In the genomic region with DNA sequence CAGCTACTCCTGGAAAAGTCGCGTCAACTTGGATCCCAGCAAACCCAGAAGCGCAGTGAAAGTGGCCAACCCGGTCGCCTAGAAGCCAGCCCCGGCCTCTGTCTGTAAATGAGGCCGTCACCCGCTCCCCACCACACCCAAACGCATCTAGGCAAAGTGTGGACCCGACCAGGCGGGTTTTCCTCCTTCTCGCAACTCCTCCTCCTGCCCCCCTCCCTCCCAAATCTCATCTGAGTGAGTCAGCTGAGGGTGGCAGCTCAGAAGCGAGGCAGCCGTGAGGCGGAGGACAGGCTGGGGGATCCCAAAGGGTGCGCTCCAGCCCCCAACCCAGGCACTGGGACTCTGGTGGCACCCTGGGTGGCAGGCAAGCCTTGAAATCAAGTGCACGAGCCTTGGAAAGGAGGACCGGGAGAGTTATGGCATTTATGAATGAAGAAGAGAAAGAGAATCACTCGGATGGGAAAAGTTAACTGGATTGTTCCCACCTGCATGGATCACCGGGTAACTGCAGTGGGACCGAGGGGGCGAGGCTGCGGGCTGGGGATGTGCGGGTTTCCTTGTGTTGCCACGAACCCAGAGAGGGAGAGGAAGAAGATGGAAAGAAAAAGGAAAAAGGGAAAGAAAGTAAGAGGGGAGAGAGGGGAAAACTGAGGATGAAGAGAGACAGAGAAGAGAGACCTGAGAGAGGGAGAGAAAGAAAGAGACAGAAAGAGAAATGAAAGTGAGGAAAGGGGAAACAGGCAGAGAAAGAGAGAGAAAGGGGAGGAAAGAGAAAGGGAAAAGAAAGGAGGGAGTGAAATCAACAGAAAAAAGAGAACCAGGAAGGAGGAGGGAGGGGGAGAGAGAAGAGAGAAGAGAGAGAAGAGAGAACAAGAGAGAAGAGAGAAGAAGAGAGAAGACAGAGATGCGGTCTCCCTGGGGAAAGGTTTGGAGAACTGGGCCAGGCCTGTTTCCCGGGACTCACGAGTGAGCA, we compare ENCODE assay signal across 8 cellular contexts. TPM values are rescaled to one million over a fixed set of nuclear protein-coding genes. Genes with fewer than 3 reads are reported as not detected.
DNase-seq lines count a peak whose midpoint lies in the region; ATAC-seq and TF ChIP-seq lines count a peak whose summit lies in the region.
"Had no signal": no experiment of that assay in that cellular context is flagged by ENCODE, and none has a peak within 500 bp of the region (broad histone marks: within the 10 kb centered on the region; RNA-seq: fewer than 3 reads in every experiment).

A gene (minus strand): TSS at position 160 of the 973 bp plus-strand sequence. CDS start 692 bp downstream, outside the sequence.

- peaks cover 47% of the 10 kb centered on the region for H3K27me3 ChIP-seq in iPS-18a (ENCODE audit: control insufficient read depth, insufficient read depth, low read length)

- H3K27me3 Mint-ChIP-seq in MCF 10A (ENCODE audit: insufficient read depth, unreplicated experiment), result peaks cover 36% of the 10 kb centered on the region

- no peak within 1 kb of the TSS for H3K9ac ChIP-seq in iPS-18a (ENCODE audit: low read length)

- no TSS peak for BruUV-seq in MCF 10A (replicated peaks; lab: Mats Ljungman, UMichigan)

- intact Hi-C loops in MCF 10A (cut with micrococcal nuclease), result no loop called here

- ATAC-seq in HG03354 (IDR thresholded peaks at IDR 0.05; ENCODE audit: poor library complexity, severe bottlenecking, unreplicated experiment), result no peak
- no peak for ATAC-seq in HG02759 (IDR thresholded peaks at IDR 0.05; ENCODE audit: unreplicated experiment)

- CTCF ChIA-PET in MCF 10A (lab: Yijun Ruan, JAX), result interaction anchor here (0.7 kb wide), 1 partner anchor 108 kb away, joined by 3 read pairs; no protein-coding TSS in a partner anchor

- peaks cover 7% of the 10 kb centered on the region for H3K4me1 Mint-ChIP-seq in MCF 10A (ENCODE audit: insufficient read depth, unreplicated experiment)

- POLR2A ChIA-PET in MCF 10A (lab: Yijun Ruan, JAX), result interaction anchor here (1.1 kb wide), 1 partner anchor 18 kb away, joined by 3 read pairs; no protein-coding TSS in a partner anchor

- TF ChIP-seq CTCF in MCF 10A (IDR thresholded peaks at IDR 0.05; ENCODE audit: unreplicated experiment), result no peak

- H3K27ac Mint-ChIP-seq in MCF 10A (ENCODE audit: low read depth, unreplicated experiment), result no peak within 1 kb of the TSS

- no peaks in the 10 kb centered on the region for H3K9me3 Mint-ChIP-seq in MCF 10A (ENCODE audit: unreplicated experiment)

- no peaks in the 10 kb centered on the region for H3K36me3 ChIP-seq in iPS-18a (ENCODE audit: control insufficient read depth, low read depth, low read length)

- H3K4me1 ChIP-seq in iPS-18a (ENCODE audit: control insufficient read depth, low read depth, low read length), result peaks cover 9% of the 10 kb centered on the region

- no peak within 1 kb of the TSS for H3K27ac ChIP-seq in iPS-18a (ENCODE audit: low read length)

- H3K4me3 ChIP-seq in iPS-18a (ENCODE audit: low read length), result peak within 1 kb of the TSS; percentile 67

- H3K4me3 Mint-ChIP-seq in MCF 10A (ENCODE audit: unreplicated experiment), result peak within 1 kb of the TSS; percentile 15

- no peaks in the 10 kb centered on the region for H3K36me3 Mint-ChIP-seq in MCF 10A (ENCODE audit: insufficient read depth, unreplicated experiment)

- H3K9me3 ChIP-seq in iPS-18a (ENCODE audit: control insufficient read depth, low read depth, low read length), result no peaks in the 10 kb centered on the region

- DNase-seq in HS-5 (ENCODE audit: low read depth) (peak; percentile 60), MCF 10A (ENCODE audit: unreplicated experiment) (peak; percentile 26), stromal cell of bone marrow (ENCODE audit: low read depth) (peak; percentile 62), Ammon's horn (ENCODE audit: low spot score) (no peak)
- DNase-seq: NCI-H82 had no signal

RNA-seq across cellular contexts. Expression of the gene that starts here (rescaled TPM):
- 0.12 and 0.86 TPM in 2 replicates for total RNA-seq in MCF 10A (2022)

Comparison
In these comparisons a context has a peak if more than half of its experiments do, and no peak if none do; other contexts are left out.
1. Peak in DNase-seq in MCF 10A; RNA of the gene not detected or under 1 TPM.